Comparison of ENCODE assay signal across 10 cellular contexts in genomic region chr6:1131285-1132079, GRCh38.
DNase-seq lines count a peak whose midpoint lies in the region; ATAC-seq and TF ChIP-seq lines count a peak whose summit lies in the region.
"Had no signal": no experiment of that assay in that cellular context is flagged by ENCODE, and none has a peak within 500 bp of the region (broad histone marks: within the 10 kb centered on the region; RNA-seq: fewer than 3 reads in every experiment).

No MANE protein-coding gene starts in this region.

- peak overlapping the region; percentile 62 for H3K27ac ChIP-seq in RWPE1
- H3K27ac ChIP-seq: VCaP had no signal

- no peaks in the 10 kb centered on the region for H3K36me3 Mint-ChIP-seq in Calu3 (ENCODE audit: insufficient read depth, unreplicated experiment)
- H3K36me3 Mint-ChIP-seq: natural killer cell treated with Interleukin-12 subunit alpha and Interleukin-12 subunit beta and Interleukin-15 and Interleukin-18, amount 100 ng/mL, for 72 hours had no signal

- H3K4me3 Mint-ChIP-seq in Calu3 (ENCODE audit: low read depth, unreplicated experiment) = peak overlapping the region; percentile 3
- H3K4me3 Mint-ChIP-seq: natural killer cell treated with Interleukin-12 subunit alpha and Interleukin-12 subunit beta and Interleukin-15 and Interleukin-18, amount 100 ng/mL, for 72 hours had no signal

- DNase-seq in Calu3 = peak; percentile 70
- peak; percentile 84 for DNase-seq in RWPE1 (ENCODE audit: low spot score)
- DNase-seq in foreskin fibroblast = peak; percentile 94 to 95
- DNase-seq in retina = peak; percentile 38
- no peak for DNase-seq in superior temporal gyrus (ENCODE audit: extremely low spot score)
- no peak for DNase-seq in CD1c-positive myeloid dendritic cell (ENCODE audit: extremely low spot score)
- no peak for DNase-seq in NCI-H748 (lab: John Stamatoyannopoulos, UW; ENCODE audit: unreplicated experiment)

- H3K27ac Mint-ChIP-seq in Calu3 (ENCODE audit: unreplicated experiment) = peak overlapping the region; percentile 19
- H3K27ac Mint-ChIP-seq: natural killer cell treated with Interleukin-12 subunit alpha and Interleukin-12 subunit beta and Interleukin-15 and Interleukin-18, amount 100 ng/mL, for 72 hours had no signal

- CTCF ChIA-PET in Calu3 (lab: Charles Lee) = interaction anchor here (0.9 kb wide), 1 partner anchor 104 kb away, joined by 4 read pairs; no protein-coding TSS in a partner anchor
- CTCF ChIA-PET in RWPE1 (lab: Yijun Ruan, JAX) = no interaction called here

- H3K4me1 Mint-ChIP-seq in Calu3 (ENCODE audit: low read depth, unreplicated experiment) = peaks cover 40% of the 10 kb centered on the region

- POLR2A ChIA-PET in RWPE1 (lab: Yijun Ruan, JAX; ENCODE audit: low non-redundant PET) = no interaction called here

- ATAC-seq in HG02840 (IDR thresholded peaks at IDR 0.05; ENCODE audit: low FRiP score, unreplicated experiment) = no peak

- H3K9me3 Mint-ChIP-seq in Calu3 (ENCODE audit: low read depth, unreplicated experiment) = no peaks in the 10 kb centered on the region
- H3K9me3 Mint-ChIP-seq: natural killer cell treated with Interleukin-12 subunit alpha and Interleukin-12 subunit beta and Interleukin-15 and Interleukin-18, amount 100 ng/mL, for 72 hours had no signal

- intact Hi-C loops in Calu3 (cut with micrococcal nuclease; ENCODE audit: unreplicated experiment) = loop anchor here (5.0 kb wide), 1 partner anchor 79 kb away; no protein-coding TSS in a partner anchor

- no peaks in the 10 kb centered on the region for H3K27me3 Mint-ChIP-seq in Calu3 (ENCODE audit: unreplicated experiment)

- no TSS peak for BruUV-seq in Calu3 (replicated peaks; lab: Mats Ljungman, UMichigan)

- no peak for TF ChIP-seq CTCF in Calu3 (IDR thresholded peaks at IDR 0.05; ENCODE audit: unreplicated experiment)
- TF ChIP-seq CTCF in RWPE1 (conservative IDR thresholded peaks at IDR 0.05; ENCODE audit: low read depth) = no peak
- no peak for TF ChIP-seq CTCF in foreskin fibroblast (IDR thresholded peaks at IDR 0.05; ENCODE audit: low read depth, low read length)

- H3K4me3 ChIP-seq in foreskin fibroblast (ENCODE audit: low read depth in 1 of 2, low read length in 2 of 2) = no peak overlapping the region

Comparison
In these comparisons a context has a peak if more than half of its experiments do, and no peak if none do; other contexts are left out.
1. DNase-seq: peak in Calu3 (single experiment), RWPE1 (single experiment), foreskin fibroblast (2 of 2) and retina (single experiment); none in superior temporal gyrus (single experiment), CD1c-positive myeloid dendritic cell (single experiment) and NCI-H748 (single experiment).